In the genomic region with DNA sequence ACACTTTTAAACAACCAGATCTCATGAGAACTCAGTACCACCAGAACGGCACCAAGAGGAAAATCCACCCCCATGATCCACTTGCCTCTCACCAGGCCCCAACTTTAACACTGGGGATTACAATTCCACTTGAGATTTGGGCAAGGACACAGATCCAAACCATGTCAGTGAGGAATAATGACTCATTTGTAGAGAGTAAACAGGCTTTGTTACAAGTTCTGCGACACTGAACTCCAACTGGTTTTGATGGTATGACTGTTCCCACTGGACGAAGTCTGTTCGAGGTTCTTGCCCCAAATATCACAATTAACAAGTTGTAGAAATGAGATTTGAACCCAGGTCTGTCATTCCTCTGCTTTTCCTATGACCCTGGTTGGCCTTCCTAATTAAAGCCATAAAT, we compare ENCODE assay signal across 29 cellular contexts.
"Had no signal": no experiment of that assay in that cellular context is flagged by ENCODE, and none has a peak within 500 bp of the region (broad histone marks: within the 10 kb centered on the region; RNA-seq: fewer than 3 reads in every experiment).

No MANE protein-coding gene starts in this region.

- H3K36me3 Mint-ChIP-seq: neural progenitor cell; stimulated activated memory B cell treated with anti-CD40 and anti-IgM and Interleukin-4, amounts not matched to agents 10 μg/mL and 1 μg/mL and 100 μg/mL, for 72 hours; type B pancreatic cell had no signal

- H3K27me3 Mint-ChIP-seq: type B pancreatic cell had no signal

- H3K27ac Mint-ChIP-seq: nephron; neural progenitor cell; progenitor cell of endocrine pancreas; stimulated activated memory B cell treated with anti-CD40 and anti-IgM and Interleukin-4, amounts not matched to agents 10 μg/mL and 1 μg/mL and 100 μg/mL, for 72 hours; type B pancreatic cell had no signal

- DNase-seq: colonic mucosa; dermis blood vessel endothelial cell; effector memory CD4-positive, alpha-beta T cell; erythroblast; foreskin keratinocyte; heart left ventricle; kidney; left lung; mesendoderm; midbrain; naive thymus-derived CD4-positive, alpha-beta T cell; stimulated activated CD4-positive, alpha-beta T cell treated with anti-CD3 and anti-CD28 coated beads, Interleukin-12 subunit alpha, Interleukin-12 subunit beta, amount 100 ng/mL, for 4 hours; stimulated activated CD4-positive, alpha-beta T cell treated with anti-CD3 and anti-CD28 coated beads, Interleukin-1b, Interleukin-23, amount 100 ng/mL, for 48 hours; stimulated activated CD4-positive, alpha-beta T cell treated with anti-CD3 and anti-CD28 coated beads, Interleukin-4, amount 100 ng/mL, for 1 hour; stimulated activated naive CD8-positive, alpha-beta T cell treated with anti-CD3 and anti-CD28 coated beads, Interleukin-15, Interleukin-2, amounts not matched to agents 100 U/mL and 50 U/mL, for 24 hours; substantia nigra; testis; tibial artery had no signal

- ATAC-seq: foreskin keratinocyte; gastroesophageal sphincter; heart left ventricle; left lung; naive thymus-derived CD4-positive, alpha-beta T cell; sciatic nerve; stimulated activated memory B cell treated with anti-CD40 and anti-IgM and Interleukin-4, amounts not matched to agents 10 μg/mL and 1 μg/mL and 100 μg/mL, for 72 hours; stimulated activated naive CD8-positive, alpha-beta T cell treated with anti-CD3 and anti-CD28 coated beads, Interleukin-15, Interleukin-2, amounts not matched to agents 100 U/mL and 50 U/mL, for 24 hours had no signal

- H3K79me2 ChIP-seq: hepatocyte, parathyroid adenoma had no signal

- H3K27me3 ChIP-seq: colonic mucosa, foreskin keratinocyte, gastroesophageal sphincter, heart left ventricle, hepatocyte, left lung, neural progenitor cell, right atrium auricular region, testis, tibial artery had no signal

- H3K9me3 Mint-ChIP-seq: nephron; stimulated activated memory B cell treated with anti-CD40 and anti-IgM and Interleukin-4, amounts not matched to agents 10 μg/mL and 1 μg/mL and 100 μg/mL, for 72 hours; type B pancreatic cell had no signal

- H3K4me3 Mint-ChIP-seq: naive thymus-derived CD4-positive, alpha-beta T cell; nephron; neural progenitor cell; stimulated activated memory B cell treated with anti-CD40 and anti-IgM and Interleukin-4, amounts not matched to agents 10 μg/mL and 1 μg/mL and 100 μg/mL, for 72 hours; type B pancreatic cell had no signal

- H2AFZ ChIP-seq: hepatocyte, neural progenitor cell, parathyroid adenoma had no signal

- H3K4me1 ChIP-seq: colonic mucosa, foreskin keratinocyte, gastroesophageal sphincter, heart left ventricle, left lung, parathyroid adenoma, right atrium auricular region, testis, tibial artery had no signal

- H3K4me1 Mint-ChIP-seq: nephron; stimulated activated memory B cell treated with anti-CD40 and anti-IgM and Interleukin-4, amounts not matched to agents 10 μg/mL and 1 μg/mL and 100 μg/mL, for 72 hours had no signal

- H3K9ac ChIP-seq: neural progenitor cell, parathyroid adenoma had no signal

- H3K27ac ChIP-seq: colonic mucosa, foreskin keratinocyte, gastroesophageal sphincter, heart left ventricle, hepatocyte, left lung, neural progenitor cell, parathyroid adenoma, right atrium auricular region, testis, tibial artery had no signal

- H3K4me3 ChIP-seq: colonic mucosa, gastroesophageal sphincter, heart left ventricle, hepatocyte, left lung, neural progenitor cell, right atrium auricular region, smooth muscle cell, testis, tibial artery had no signal

- H3K9me3 ChIP-seq: colonic mucosa, gastroesophageal sphincter, heart left ventricle, left lung, right atrium auricular region, testis, tibial artery had no signal

- H3K36me3 ChIP-seq: colonic mucosa, gastroesophageal sphincter, heart left ventricle, left lung, neural progenitor cell, right atrium auricular region, tibial artery had no signal

- H3K4me2 ChIP-seq: hepatocyte, neural progenitor cell, smooth muscle cell had no signal
